In the genomic region with DNA sequence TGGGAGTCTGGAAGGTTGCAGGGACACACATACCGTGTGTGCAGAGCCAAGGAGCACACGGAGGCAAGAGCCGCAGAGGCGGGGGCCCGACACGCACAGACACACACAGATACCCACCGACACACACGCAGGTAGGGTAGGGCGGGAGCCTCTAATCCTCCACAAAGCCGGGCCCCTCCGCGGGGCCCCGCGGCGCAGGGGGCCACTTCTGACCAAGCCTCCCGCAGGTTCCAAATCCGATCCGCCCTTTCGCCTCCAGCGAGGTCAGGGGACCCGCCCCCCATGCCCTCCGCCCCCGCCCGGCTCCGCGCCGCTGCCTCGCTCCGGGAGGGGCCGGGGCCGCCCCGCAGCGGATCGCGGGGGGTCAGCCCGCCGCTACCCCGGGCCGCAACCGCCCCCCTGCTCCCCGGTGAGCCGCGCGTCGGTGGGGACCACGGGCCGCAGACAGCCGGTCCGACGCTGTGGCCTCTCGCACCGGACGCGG, we compare ENCODE assay signal across 9 cellular contexts. TPM values are rescaled to one million over a fixed set of nuclear protein-coding genes. Genes with fewer than 3 reads are reported as not detected.
A peak's percentile ranks its signal among the peaks of the same experiment; 100 is the strongest.
DNase-seq lines count a peak whose midpoint lies in the region; ATAC-seq and TF ChIP-seq lines count a peak whose summit lies in the region.
"Had no signal": no experiment of that assay in that cellular context is flagged by ENCODE, and none has a peak within 500 bp of the region (broad histone marks: within the 10 kb centered on the region; RNA-seq: fewer than 3 reads in every experiment).

No MANE protein-coding gene starts in this region.

- no peaks in the 10 kb centered on the region for H3K36me3 ChIP-seq in CD8-positive, alpha-beta T cell (ENCODE audit: insufficient read depth, low read length)

- peak overlapping the region; percentile 37 for H3K4me3 ChIP-seq in CD8-positive, alpha-beta T cell (ENCODE audit: low read depth, low read length)
- H3K4me3 ChIP-seq in coronary artery, result peak overlapping the region; percentile 67

- H3K36me3 Mint-ChIP-seq in CD8-positive, alpha-beta T cell, result no peaks in the 10 kb centered on the region
- H3K36me3 Mint-ChIP-seq in neural crest cell (ENCODE audit: low read depth), result no peaks in the 10 kb centered on the region

- intact Hi-C loops in CD8-positive, alpha-beta T cell (cut with DNase I, micrococcal nuclease), result no loop called here

- no peak overlapping the region for H3K27ac ChIP-seq in CD8-positive, alpha-beta T cell (ENCODE audit: low read depth, low read length)
- H3K27ac ChIP-seq in coronary artery, result no peak overlapping the region

- no peaks in the 10 kb centered on the region for H3K9me3 ChIP-seq in CD8-positive, alpha-beta T cell (ENCODE audit: low read length)

- peak; percentile 41 for ATAC-seq in CD8-positive, alpha-beta T cell
- ATAC-seq in GM21515 (IDR thresholded peaks at IDR 0.05; ENCODE audit: unreplicated experiment), result no peak

- peaks cover 29% of the 10 kb centered on the region for H3K4me1 Mint-ChIP-seq in CD8-positive, alpha-beta T cell (ENCODE audit: low read depth)
- peaks cover 18% of the 10 kb centered on the region for H3K4me1 Mint-ChIP-seq in neural crest cell

- H3K4me3 Mint-ChIP-seq in CD8-positive, alpha-beta T cell, result peak overlapping the region; percentile 72
- peak overlapping the region; percentile 56 for H3K4me3 Mint-ChIP-seq in neural crest cell

- no peak overlapping the region for H3K27ac Mint-ChIP-seq in CD8-positive, alpha-beta T cell
- no peak overlapping the region for H3K27ac Mint-ChIP-seq in neural crest cell (ENCODE audit: unreplicated experiment)

- no peak for TF ChIP-seq CTCF in CD8-positive, alpha-beta T cell (IDR thresholded peaks at IDR 0.05)
- TF ChIP-seq CTCF in coronary artery (IDR thresholded peaks at IDR 0.05) (no peak), neural crest cell (conservative IDR thresholded peaks at IDR 0.05) (no peak)

- H3K4me1 ChIP-seq in CD8-positive, alpha-beta T cell (ENCODE audit: insufficient read depth, low read length), result peaks cover 26% of the 10 kb centered on the region

- no peak for DNase-seq in CD8-positive, alpha-beta T cell
- DNase-seq in HuH-7.5 (ENCODE audit: low spot score) (peak; percentile 72), coronary artery (ENCODE audit: low spot score) (no peak), neural crest cell (ENCODE audit: low read depth, low spot score) (no peak), superior temporal gyrus (ENCODE audit: extremely low spot score) (no peak), NCI-H1694 treated with DMSO at 0.1 percent for 48 hours (lab: John Stamatoyannopoulos, UW) (no peak), NCI-H446 (lab: John Stamatoyannopoulos, UW) (no peak)
- DNase-seq: NCI-H446 treated with DMSO at 0.1 percent for 48 hours had no signal

- CTCF ChIA-PET in CD8-positive, alpha-beta T cell (lab: Charles Lee), result interaction anchor here (1.5 kb wide), 2 partner anchors 9 to 169 kb away, joined by 6 to 7 read pairs; no protein-coding TSS in a partner anchor

- H3K27me3 Mint-ChIP-seq in CD8-positive, alpha-beta T cell (ENCODE audit: low read depth), result peaks cover 62% of the 10 kb centered on the region
- peaks cover 91% of the 10 kb centered on the region for H3K27me3 Mint-ChIP-seq in neural crest cell (ENCODE audit: low read depth)

- H3K9me3 Mint-ChIP-seq in CD8-positive, alpha-beta T cell, result no peaks in the 10 kb centered on the region
- no peaks in the 10 kb centered on the region for H3K9me3 Mint-ChIP-seq in neural crest cell

- H3K27me3 ChIP-seq in CD8-positive, alpha-beta T cell (ENCODE audit: insufficient read depth, low read length), result peaks cover 32% of the 10 kb centered on the region

- POLR2A ChIA-PET in CD8-positive, alpha-beta T cell (lab: Charles Lee), result no interaction called here

RNA-seq across cellular contexts. Expression of gene LMX1B, which starts 1.4 kb away (rescaled TPM):
- not detected for total RNA-seq in CD8-positive, alpha-beta T cell
- total RNA-seq in neural crest cell, result 6.9 and 10.5 TPM in 2 replicates
